19 cellular contexts compared by ENCODE assay signal in the genomic region with DNA sequence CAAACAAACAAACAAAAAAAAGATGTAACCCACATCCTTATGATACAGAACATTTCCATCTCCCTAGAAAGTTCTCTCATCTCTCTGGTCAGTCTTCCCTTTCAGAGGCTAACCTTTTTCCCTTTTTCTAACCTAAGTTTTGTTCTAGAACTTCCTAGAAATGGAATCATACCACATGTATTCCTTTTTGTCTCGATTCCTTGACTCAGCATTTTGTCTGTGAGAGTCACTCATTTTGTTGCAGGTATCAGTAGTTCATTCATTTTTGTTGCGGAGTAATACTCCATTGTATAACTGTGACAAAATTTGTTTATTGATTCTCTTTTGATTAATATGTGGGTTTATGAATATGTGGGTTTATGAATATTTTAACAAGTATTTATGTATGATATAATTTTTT.
A peak's percentile ranks its signal among the peaks of the same experiment; 100 is the strongest.
DNase-seq lines count a peak whose midpoint lies in the region; ATAC-seq, FAIRE-seq and TF ChIP-seq lines count a peak whose summit lies in the region.
"Had no signal": no experiment of that assay in that cellular context is flagged by ENCODE, and none has a peak within 500 bp of the region (broad histone marks: within the 10 kb centered on the region; RNA-seq: fewer than 3 reads in every experiment).

No MANE protein-coding gene starts in this region.

- no peak overlapping the region for H3K23ac ChIP-seq in IMR-90 (ENCODE audit: low read depth, low read length)

- TF ChIP-seq CTCF in 22Rv1 (IDR thresholded peaks at IDR 0.05) = no peak
- TF ChIP-seq CTCF in A549 (IDR thresholded peaks at IDR 0.05) = no peak
- TF ChIP-seq CTCF in IMR-90 (conservative IDR thresholded peaks at IDR 0.05; ENCODE audit: low read depth, low read length) = no peak

- no peak overlapping the region for H4K5ac ChIP-seq in IMR-90 (ENCODE audit: low read depth, low read length)

- no peak overlapping the region for H3K4me3 ChIP-seq in A549
- H3K4me3 ChIP-seq in IMR-90 (ENCODE audit: insufficient read depth, low read depth, low read length) = no peak overlapping the region
- H3K4me3 ChIP-seq: BLaER1, GM12878 had no signal

- H3K18ac ChIP-seq in IMR-90 (ENCODE audit: low read depth, low read length) = no peak overlapping the region

- no peak overlapping the region for H2AK5ac ChIP-seq in IMR-90 (ENCODE audit: low read depth, low read length)

- H3K14ac ChIP-seq in IMR-90 (replicated peaks; ENCODE audit: low read depth, low read length) = no peak overlapping the region

- H2BK5ac ChIP-seq in IMR-90 (ENCODE audit: low read depth, low read length, poor library complexity, severe bottlenecking) = no peak overlapping the region

- DNase-seq in A549 (ENCODE audit: low read depth in 1 of 2, low spot score in 1 of 2) (no peak), IMR-90 (no peak), cerebellar cortex (ENCODE audit: low spot score) (no peak), hippocampal formation (lab: John Stamatoyannopoulos, UW) (no peak), T-helper 1 cell (no peak)
- DNase-seq: ACHN; BE2C; Caco-2; Calu3; CD4-positive, alpha-beta T cell; CD8-positive, alpha-beta T cell; DMS79 treated with DMSO at 0.1 percent for 48 hours had no signal

- H2AFZ ChIP-seq in IMR-90 (replicated peaks; ENCODE audit: low read length, poor library complexity) = no peak overlapping the region

- H3K4me1 ChIP-seq in A549 (no peaks in the 10 kb centered on the region), IMR-90 (ENCODE audit: control insufficient read depth, insufficient read depth, low read length) (no peaks in the 10 kb centered on the region)
- H3K4me1 ChIP-seq: BE2C, BLaER1, Caco-2 had no signal

- ATAC-seq in A549 (no peak), IMR-90 (ENCODE audit: low read depth) (no peak)
- ATAC-seq: CD8-positive, alpha-beta T cell; GM12878 had no signal

- no peak overlapping the region for H2BK15ac ChIP-seq in IMR-90 (ENCODE audit: low read depth, low read length)

- H2BK120ac ChIP-seq in IMR-90 (ENCODE audit: low read depth, low read length) = no peak overlapping the region

- H3K27ac ChIP-seq in 22Rv1 (peak overlapping the region; percentile 100), A549 (no peak overlapping the region), IMR-90 (ENCODE audit: insufficient read depth, low read length) (no peak overlapping the region)
- H3K27ac ChIP-seq: BLaER1 had no signal

- 52% methylated on average over 2 of the region's 2 CpGs for WGBS in A549 (ENCODE audit: missing lambda C conversion rate)
- no CpG with 5 or more reads among the region's 2 CpGs for WGBS in IMR-90 (ENCODE audit: extremely low coverage in 2 of 2, insufficient read length in 1 of 2), 2 experiments

- dilution Hi-C loops in IMR-90 (cut with HindIII; ENCODE audit: low sequenced_read_pairs, unreplicated experiment) = no loop called here

- no peak overlapping the region for H3K4ac ChIP-seq in IMR-90 (ENCODE audit: low read depth, low read length)

- no peaks in the 10 kb centered on the region for H3K79me1 ChIP-seq in IMR-90 (ENCODE audit: low read depth in 1 of 2, low read length in 2 of 2)

- H2AK9ac ChIP-seq in IMR-90 (replicated peaks; ENCODE audit: low read depth, low read length, poor library complexity) = no peak overlapping the region

- no peak for TF ChIP-seq EP300 in A549 (IDR thresholded peaks at IDR 0.05)

- TF ChIP-seq RAD21 in A549 (conservative IDR thresholded peaks at IDR 0.05 in 1 of 2, IDR thresholded peaks at IDR 0.05 in 1 of 2) (no peak), IMR-90 (IDR thresholded peaks at IDR 0.05; ENCODE audit: low read length) (no peak)

- no peak overlapping the region for H2BK20ac ChIP-seq in IMR-90 (ENCODE audit: low read depth, low read length)

- BruUV-seq in IMR-90 (replicated peaks; lab: Mats Ljungman, UMichigan) = no TSS peak

- TF ChIP-seq POLR2A in A549 (IDR thresholded peaks at IDR 0.05; ENCODE audit: low read length) (no peak), IMR-90 (IDR thresholded peaks at IDR 0.05; ENCODE audit: low read depth, low read length) (no peak)

- POLR2A ChIA-PET in A549 (lab: Yijun Ruan, JAX) (no interaction called here), IMR-90 (lab: Charles Lee; ENCODE audit: unreplicated experiment) (no interaction called here)

- H4K91ac ChIP-seq in IMR-90 (ENCODE audit: insufficient read depth, low read depth, low read length) = no peak overlapping the region

- no peaks in the 10 kb centered on the region for H3K9me1 ChIP-seq in IMR-90 (ENCODE audit: insufficient read depth, low read length)

- no peak overlapping the region for H3K56ac ChIP-seq in IMR-90 (ENCODE audit: extremely low read depth, insufficient read depth, low read length)

- no peak overlapping the region for H3K9ac ChIP-seq in IMR-90 (ENCODE audit: low read depth, low read length)
- H3K9ac ChIP-seq: BLaER1 had no signal

- CTCF ChIA-PET in A549 (lab: Yijun Ruan, JAX) = no interaction called here
- CTCF ChIA-PET in IMR-90 (lab: Yijun Ruan, JAX) = no interaction called here

- no peak for FAIRE-seq in A549 (lab: Jason Lieb, UNC)
- FAIRE-seq: D721Med, G401.6, GM12878, GM12892, GM18507 had no signal

- H4K20me1 ChIP-seq in IMR-90 (ENCODE audit: insufficient read depth, low read length) = no peaks in the 10 kb centered on the region
- H4K20me1 ChIP-seq: BLaER1 had no signal

- in situ Hi-C loops in IMR-90 (cut with MboI; ENCODE audit: low sequenced_read_pairs) = loop anchor here (25.0 kb wide), 1 partner anchor 481 kb away; no protein-coding TSS in a partner anchor

- H3K36me3 ChIP-seq in IMR-90 (ENCODE audit: control insufficient read depth, insufficient read depth, low read length) = no peaks in the 10 kb centered on the region
- H3K36me3 ChIP-seq: BE2C, BLaER1 had no signal

- H3K4me2 ChIP-seq in A549 = no peak overlapping the region
- no peak overlapping the region for H3K4me2 ChIP-seq in IMR-90 (ENCODE audit: low read depth, low read length)
- H3K4me2 ChIP-seq: BLaER1 had no signal

- intact Hi-C loops in IMR-90 (cut with micrococcal nuclease) = loop anchor here (10.0 kb wide), 1 partner anchor 351 kb away; no protein-coding TSS in a partner anchor

- no peaks in the 10 kb centered on the region for H3K27me3 ChIP-seq in IMR-90 (ENCODE audit: control insufficient read depth, insufficient read depth, low read length)
- H3K27me3 ChIP-seq: BE2C, BLaER1 had no signal

- no peaks in the 10 kb centered on the region for H3K9me3 ChIP-seq in A549
- H3K9me3 ChIP-seq in IMR-90 (ENCODE audit: control insufficient read depth, insufficient read depth, low read length) = no peaks in the 10 kb centered on the region
- H3K9me3 ChIP-seq: BE2C, BLaER1, Caco-2 had no signal

- H4K8ac ChIP-seq in IMR-90 (ENCODE audit: low read depth in 2 of 2, low read length in 2 of 2) = no peak overlapping the region

TF ChIP-seq in A549, 52 proteins besides CTCF, POLR2A, EP300 and RAD21:
- TF ChIP-seq, protein P1, sequence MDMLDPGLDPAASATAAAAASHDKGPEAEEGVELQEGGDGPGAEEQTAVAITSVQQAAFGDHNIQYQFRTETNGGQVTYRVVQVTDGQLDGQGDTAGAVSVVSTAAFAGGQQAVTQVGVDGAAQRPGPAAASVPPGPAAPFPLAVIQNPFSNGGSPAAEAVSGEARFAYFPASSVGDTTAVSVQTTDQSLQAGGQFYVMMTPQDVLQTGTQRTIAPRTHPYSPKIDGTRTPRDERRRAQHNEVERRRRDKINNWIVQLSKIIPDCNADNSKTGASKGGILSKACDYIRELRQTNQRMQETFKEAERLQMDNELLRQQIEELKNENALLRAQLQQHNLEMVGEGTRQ (IDR thresholded peaks at IDR 0.05) = no peak
- TF ChIP-seq MAFK (IDR thresholded peaks at IDR 0.05; ENCODE audit: partially characterized antibody) = peak; percentile 66
TF ChIP-seq in A549: peak in this region for 1.

TF ChIP-seq in IMR-90, 13 proteins besides CTCF, POLR2A, EP300 and RAD21:
- TF ChIP-seq CHD1 (IDR thresholded peaks at IDR 0.05; ENCODE audit: low read depth, low read length) (no peak), MAFK (IDR thresholded peaks at IDR 0.05; ENCODE audit: low read depth, low read length) (peak; percentile 38; the same call in 1 of the 2 replicates)
TF ChIP-seq in IMR-90: peak in this region for 1.
